In the genomic region with DNA sequence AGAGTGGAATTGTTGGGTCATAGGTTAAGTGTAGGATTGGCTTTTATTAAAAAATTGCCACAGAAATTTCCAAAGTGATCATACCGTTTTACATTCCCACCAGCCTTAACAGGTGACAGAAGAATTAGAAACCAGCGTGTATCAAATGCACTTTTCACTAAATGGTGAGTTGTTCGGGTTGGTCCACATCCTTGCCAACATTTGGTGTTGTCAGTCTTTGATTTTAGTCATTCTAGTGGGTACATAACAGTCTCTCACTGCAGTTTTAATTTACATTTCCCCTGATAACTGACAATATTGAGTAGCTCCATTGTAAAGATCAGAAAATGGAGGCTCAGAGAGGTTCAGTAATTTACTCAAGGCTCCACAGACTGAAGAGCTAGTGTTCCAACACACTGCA, we compare ENCODE assay signal across 34 cellular contexts.
"Had no signal": no experiment of that assay in that cellular context is flagged by ENCODE, and none has a peak within 500 bp of the region (broad histone marks: within the 10 kb centered on the region; RNA-seq: fewer than 3 reads in every experiment).

No MANE protein-coding gene starts in this region.

- DNase-seq: Kasumi-1, MG63, MM.1S, MV-4-11, NCI-H1048, NCI-H1092, NCI-H1092 treated with DMSO at 0.1 percent for 48 hours, NCI-H1105, NCI-H1105 treated with DMSO at 0.1 percent for 48 hours, NCI-H1417, NCI-H1417 treated with DMSO at 0.1 percent for 48 hours, NCI-H1436, NCI-H1436 treated with DMSO at 0.1 percent for 48 hours, NCI-H146, NCI-H1694, NCI-H1694 treated with DMSO at 0.1 percent for 48 hours, NCI-H187, NCI-H187 treated with DMSO at 0.1 percent for 48 hours, NCI-H1930, NCI-H2029, NCI-H2029 treated with DMSO at 0.1 percent for 48 hours, NCI-H2081, NCI-H2081 treated with DMSO at 0.1 percent for 48 hours, NCI-H2107, NCI-H2171, NCI-H2227 treated with DMSO at 0.1 percent for 48 hours, NCI-H226, NCI-H345, NCI-H446, NCI-H446 treated with DMSO at 0.1 percent for 48 hours, NCI-H510A, NCI-H510A treated with DMSO at 0.1 percent for 48 hours, NCI-H524, NCI-H524 treated with DMSO at 0.1 percent for 48 hours had no signal

- H3K4me3 ChIP-seq: MG63 had no signal

- H3K9me3 ChIP-seq: MG63 had no signal

- H3K36me3 ChIP-seq: MG63 had no signal
